In the genomic region with DNA sequence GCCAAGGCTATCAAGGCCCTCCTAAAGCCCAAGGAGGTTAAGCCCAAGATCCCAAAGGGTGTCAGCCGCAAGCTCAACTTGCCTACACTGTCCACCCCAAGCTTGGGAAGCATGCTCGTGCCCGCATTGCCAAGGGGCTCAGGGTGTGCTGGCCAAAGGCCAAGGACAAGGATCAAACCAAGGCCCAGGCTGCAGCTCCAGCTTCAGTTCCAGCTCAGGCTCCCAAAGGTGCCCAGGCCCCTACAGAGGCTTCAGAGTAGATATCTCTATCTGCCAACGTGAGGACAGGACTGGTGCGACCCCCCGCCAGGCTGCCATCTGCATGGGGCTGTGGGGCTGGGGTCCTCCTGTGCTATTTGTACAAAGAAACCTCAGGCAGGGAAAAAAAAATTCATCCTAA, we compare ENCODE assay signal across 17 cellular contexts. TPM values are rescaled to one million over a fixed set of nuclear protein-coding genes. Genes with fewer than 3 reads are reported as not detected.
DNase-seq lines count a peak whose midpoint lies in the region; ATAC-seq and TF ChIP-seq lines count a peak whose summit lies in the region.
"Had no signal": no experiment of that assay in that cellular context is flagged by ENCODE, and none has a peak within 500 bp of the region (broad histone marks: within the 10 kb centered on the region; RNA-seq: fewer than 3 reads in every experiment).

No MANE protein-coding gene starts in this region.

- ATAC-seq in HG02884 (IDR thresholded peaks at IDR 0.05; ENCODE audit: unreplicated experiment): no peak
- ATAC-seq: CD8-positive, alpha-beta T cell; natural killer cell treated with Interleukin-12 subunit alpha and Interleukin-12 subunit beta and Interleukin-15 and Interleukin-18, amount 100 ng/mL, for 72 hours; Panc1 had no signal

- H3K36me3 ChIP-seq in BLaER1 (peaks cover 5% of the 10 kb centered on the region; the same call in 1 of the 2 replicates), HEK293 (ENCODE audit: control insufficient read depth in 2 of 2, insufficient read depth in 1 of 2, low read length in 2 of 2) (no peaks in the 10 kb centered on the region), mesodermal cell (ENCODE audit: control insufficient read depth, insufficient read depth, low read length) (no peaks in the 10 kb centered on the region)
- H3K36me3 ChIP-seq: MG63, spleen had no signal

- CTCF ChIA-PET in HEK293 (lab: Yijun Ruan, JAX): interaction anchor here (1.0 kb wide), 1 partner anchor 573 kb away, joined by 4 read pairs; no protein-coding TSS in a partner anchor

- H3K4me3 ChIP-seq in BLaER1: peak overlapping the region; percentile 89
- peak overlapping the region; percentile 86 for H3K4me3 ChIP-seq in HEK293 (ENCODE audit: low read depth, low read length)
- H3K4me3 ChIP-seq in mesodermal cell (ENCODE audit: extremely low read depth, insufficient read depth, low read length, poor library complexity, severe bottlenecking): peak overlapping the region; percentile 76
- H3K4me3 ChIP-seq: coronary artery, spleen had no signal

- H3K9me3 ChIP-seq in BLaER1: no peaks in the 10 kb centered on the region
- no peaks in the 10 kb centered on the region for H3K9me3 ChIP-seq in HEK293 (ENCODE audit: control insufficient read depth, insufficient read depth, low read depth, low read length)
- no peaks in the 10 kb centered on the region for H3K9me3 ChIP-seq in mesodermal cell (ENCODE audit: control insufficient read depth, low read length)
- H3K9me3 ChIP-seq: MG63, spleen, testis had no signal

- no peak for TF ChIP-seq CTCF in HEK293 (tag by site-specific recombination; IDR thresholded peaks at IDR 0.05)

- WGBS in mesodermal cell (ENCODE audit: insufficient coverage in 2 of 2), 2 experiments: 69 to 77% methylated on average over 6 of the region's 6 CpGs

- peaks cover 32% of the 10 kb centered on the region for H4K20me1 ChIP-seq in BLaER1

- H3K4me1 ChIP-seq in BLaER1: peaks cover 49% of the 10 kb centered on the region
- peaks cover 22% of the 10 kb centered on the region for H3K4me1 ChIP-seq in HEK293 (ENCODE audit: control insufficient read depth, insufficient read depth, low read length)
- H3K4me1 ChIP-seq in mesodermal cell (ENCODE audit: control insufficient read depth, insufficient read depth, low read length, poor library complexity, severe bottlenecking): peaks cover 20% of the 10 kb centered on the region

- H3K27me3 ChIP-seq in BLaER1: no peaks in the 10 kb centered on the region
- H3K27me3 ChIP-seq: MG63, testis had no signal

- POLR2A ChIA-PET in HEK293 (lab: Yijun Ruan, JAX): no interaction called here

- peak overlapping the region; percentile 88 for H3K4me2 ChIP-seq in BLaER1

- DNase-seq in cerebellar cortex (ENCODE audit: low spot score) (peak; percentile 32), NOMO-1 treated with dmso at 0.1 percent for 144 hours (lab: John Stamatoyannopoulos, UW; ENCODE audit: unreplicated experiment) (no peak), epidermal melanocyte (ENCODE audit: insufficient read length, low spot score) (no peak)
- no peak for DNase-seq in stimulated activated CD4-positive, alpha-beta T cell treated with anti-CD3 and anti-CD28 coated beads, Interleukin-12 subunit alpha, Interleukin-12 subunit beta, amount 100 ng/mL, for 4 hours
- DNase-seq: activated CD4-positive, alpha-beta memory T cell treated with anti-CD3 and anti-CD28 coated beads for 36 hours; activated naive CD8-positive, alpha-beta T cell treated with anti-CD3 and anti-CD28 coated beads, Interleukin-2, amount 10 ng/mL, durations not matched to agents 7 days and 5 days; CD8-positive, alpha-beta T cell; MG63; spleen; testis had no signal

- peak overlapping the region; percentile 91 for H3K9ac ChIP-seq in BLaER1

- H3K27ac ChIP-seq in BLaER1 (no peak overlapping the region), HEK293 (ENCODE audit: extremely low read depth, low read depth, low read length) (peak overlapping the region; percentile 18; the same call in 1 of the 2 replicates), mesodermal cell (ENCODE audit: low read depth, low read length, severe bottlenecking) (no peak overlapping the region)
- H3K27ac ChIP-seq: coronary artery, spleen, testis had no signal

TF ChIP-seq in HEK293, 187 proteins besides CTCF, POLR2A, EP300 and RAD21:
- 0 out of 2 replicates have a peak, but pooled peaks have one; percentile 16 for TF ChIP-seq ZNF600 (tag by site-specific recombination; IDR thresholded peaks at IDR 0.05)
- TF ChIP-seq, protein P1, sequence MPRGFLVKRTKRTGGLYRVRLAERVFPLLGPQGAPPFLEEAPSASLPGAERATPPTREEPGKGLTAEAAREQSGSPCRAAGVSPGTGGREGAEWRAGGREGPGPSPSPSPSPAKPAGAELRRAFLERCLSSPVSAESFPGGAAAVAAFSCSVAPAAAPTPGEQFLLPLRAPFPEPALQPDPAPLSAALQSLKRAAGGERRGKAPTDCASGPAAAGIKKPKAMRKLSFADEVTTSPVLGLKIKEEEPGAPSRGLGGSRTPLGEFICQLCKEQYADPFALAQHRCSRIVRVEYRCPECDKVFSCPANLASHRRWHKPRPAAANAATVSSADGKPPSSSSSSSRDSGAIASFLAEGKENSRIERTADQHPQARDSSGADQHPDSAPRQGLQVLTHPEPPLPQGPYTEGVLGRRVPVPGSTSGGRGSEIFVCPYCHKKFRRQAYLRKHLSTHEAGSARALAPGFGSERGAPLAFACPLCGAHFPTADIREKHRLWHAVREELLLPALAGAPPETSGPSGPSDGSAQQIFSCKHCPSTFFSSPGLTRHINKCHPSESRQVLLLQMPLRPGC (tag by site-specific recombination; IDR thresholded peaks at IDR 0.05): no peak
- TF ChIP-seq ZNF133 (tag by site-specific recombination; IDR thresholded peaks at IDR 0.05): no peak
- no peak for TF ChIP-seq GLI4 (tag by site-specific recombination; IDR thresholded peaks at IDR 0.05)
- no peak for TF ChIP-seq OVOL3 (tag by site-specific recombination; IDR thresholded peaks at IDR 0.05)
- no peak for TF ChIP-seq ZSCAN18 (tag by site-specific recombination; IDR thresholded peaks at IDR 0.05)
- peak; percentile 26; the same call in 1 of the 2 replicates for TF ChIP-seq GLIS2 (tag by site-specific recombination; IDR thresholded peaks at IDR 0.05)

RNA-seq across cellular contexts. Expression of gene HOMER1, which starts 3.3 kb away (rescaled TPM):
- polyA plus RNA-seq in mesodermal cell (2013, experiment 1 of 2): 15.8 TPM
- 15.3 TPM for polyA plus RNA-seq in mesodermal cell (2013, experiment 2 of 2)
